8 cellular contexts compared by ENCODE assay signal in the genomic region with DNA sequence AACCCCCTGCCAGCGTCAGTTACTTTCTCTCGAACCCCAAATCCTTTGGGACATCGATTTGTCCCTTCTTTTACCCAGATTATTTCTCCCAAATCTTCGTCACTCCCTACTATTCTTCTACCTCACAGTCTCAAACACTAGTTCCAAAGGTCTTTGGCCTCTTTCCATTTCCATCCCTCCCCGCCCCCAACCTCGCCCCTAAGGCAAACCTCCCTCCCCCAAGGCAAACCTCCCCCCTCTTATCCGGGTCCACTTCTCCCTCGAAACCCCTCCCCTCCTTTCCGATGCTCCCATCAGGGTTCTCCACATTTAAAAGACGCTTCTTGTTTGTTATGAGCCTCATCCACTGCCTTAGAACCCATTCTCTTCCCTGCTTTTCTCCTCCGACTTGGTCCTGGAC. TPM values are rescaled to one million over a fixed set of nuclear protein-coding genes. Genes with fewer than 3 reads are reported as not detected.
DNase-seq lines count a peak whose midpoint lies in the region; ATAC-seq, FAIRE-seq and TF ChIP-seq lines count a peak whose summit lies in the region.

No MANE protein-coding gene starts in this region.

- H3K4me1 ChIP-seq in K562 (replicated peaks in 1 of 2; ENCODE audit: control insufficient read depth in 2 of 2, insufficient read depth in 2 of 2, low read length in 2 of 2) = peaks cover 3 to 9% of the 10 kb centered on the region in 2 experiments; a peak in 4 of 5 replicates
- peaks cover 37% of the 10 kb centered on the region for H3K4me1 ChIP-seq in HepG2 (ENCODE audit: insufficient read depth, low read length)
- H3K4me1 ChIP-seq in transverse colon = peaks cover 6 to 41% (median 23%) of the 10 kb centered on the region in 4 donors

- peak overlapping the region; percentile 90 for H3K27ac Mint-ChIP-seq in activated CD4-positive, alpha-beta T cell treated with anti-CD3 and anti-CD28 coated beads, Interleukin-2, amount 10 ng/mL, durations not matched to agents 7 days and 5 days

- H3K9ac ChIP-seq in K562 (ENCODE audit: insufficient read depth in 1 of 2, low read depth in 2 of 2, low read length in 2 of 2) = peak overlapping the region; percentile 76 to 96
- H3K9ac ChIP-seq in HepG2 (ENCODE audit: insufficient read depth, low read depth, low read length) = peak overlapping the region; percentile 93

- POLR2A ChIA-PET in activated CD4-positive, alpha-beta T cell treated with anti-CD3 and anti-CD28 coated beads, Interleukin-2, amount 10 ng/mL, durations not matched to agents 7 days and 5 days (lab: Charles Lee) = no interaction called here
- POLR2A ChIA-PET in K562 (lab: Yijun Ruan, JAX) (no interaction called here), HepG2 (lab: Yijun Ruan, JAX) (no interaction called here)

- no peaks in the 10 kb centered on the region for H4K20me1 ChIP-seq in K562 (replicated peaks; ENCODE audit: control insufficient read depth, insufficient read depth, low read length)
- peaks cover 4% of the 10 kb centered on the region; the same call in 1 of the 2 replicates for H4K20me1 ChIP-seq in HepG2 (ENCODE audit: insufficient read depth, low read length)

- TF ChIP-seq EP300 in K562 (IDR thresholded peaks at IDR 0.05; ENCODE audit: low read length) (no peak), HepG2 (IDR thresholded peaks at IDR 0.05; ENCODE audit: low read depth in 2 of 2, low read length in 2 of 2) (no peak), HepG2 (CRISPR knock-in tag; IDR thresholded peaks at IDR 0.05; ENCODE audit: borderline replicate concordance) (no peak), transverse colon (IDR thresholded peaks at IDR 0.05; ENCODE audit: low read depth) (no peak)

- DNase-seq in activated CD4-positive, alpha-beta T cell treated with anti-CD3 and anti-CD28 coated beads, Interleukin-2, amount 10 ng/mL, durations not matched to agents 7 days and 5 days = no peak
- DNase-seq in activated CD4-positive, alpha-beta T cell treated with anti-CD3 and anti-CD28 coated beads, Interleukin-2, amount 50 U/mL, for 1 hour = no peak
- DNase-seq in K562 (ENCODE audit: extremely low read depth in 1 of 4, low spot score in 3 of 4) (peak; percentile 51 to 65 (median 58)), HepG2 (ENCODE audit: low spot score) (peak; percentile 35), transverse colon (peak; percentile 46), NCI-H524 treated with DMSO at 0.1 percent for 48 hours (lab: John Stamatoyannopoulos, UW) (no peak), NCI-H2107 treated with DMSO at 0.1 percent for 48 hours (lab: John Stamatoyannopoulos, UW; ENCODE audit: unreplicated experiment) (no peak)

- peaks cover 45% of the 10 kb centered on the region for H3K79me2 ChIP-seq in K562 (ENCODE audit: control insufficient read depth, insufficient read depth, low read length)
- peaks cover 68% of the 10 kb centered on the region for H3K79me2 ChIP-seq in HepG2 (ENCODE audit: insufficient read depth, low read length)

- CTCF ChIA-PET in activated CD4-positive, alpha-beta T cell treated with anti-CD3 and anti-CD28 coated beads, Interleukin-2, amount 10 ng/mL, durations not matched to agents 7 days and 5 days (lab: Charles Lee) = interaction anchor here (0.6 kb wide), 1 partner anchor 24 kb away, joined by 3 read pairs; no protein-coding TSS in a partner anchor
- CTCF ChIA-PET in K562 (lab: Yijun Ruan, JAX; ENCODE audit: low intra/inter-chr PET ratio) (interaction anchor here (0.5 kb wide), 1 partner anchor 171 kb away, joined by 3 read pairs; no protein-coding TSS in a partner anchor), HepG2 (lab: Yijun Ruan, JAX; ENCODE audit: low intra/inter-chr PET ratio, low total read pairs) (no interaction called here)

- peak; percentile 38 for ATAC-seq in K562
- ATAC-seq in HepG2 = peak; percentile 38
- no peak for ATAC-seq in GM18858 (IDR thresholded peaks at IDR 0.05; ENCODE audit: unreplicated experiment)

- no peak for TF ChIP-seq CTCF in K562 (IDR thresholded peaks at IDR 0.05 in 2 of 3, conservative IDR thresholded peaks at IDR 0.05 in 1 of 3; ENCODE audit: insufficient read depth in 2 of 3, low read depth in 1 of 3, low read length in 3 of 3)
- TF ChIP-seq CTCF in HepG2 (CRISPR knock-in tag; IDR thresholded peaks at IDR 0.05) = no peak
- no peak for TF ChIP-seq CTCF in transverse colon (IDR thresholded peaks at IDR 0.05)

- BruUV-seq in K562 (replicated peaks; lab: Mats Ljungman, UMichigan) = no TSS peak
- BruUV-seq in HepG2 (replicated peaks; lab: Mats Ljungman, UMichigan) = no TSS peak

- peaks cover 5% of the 10 kb centered on the region for H3K9me3 ChIP-seq in K562 (replicated peaks; ENCODE audit: control insufficient read depth, insufficient read depth, low read depth, low read length)
- H3K9me3 ChIP-seq in HepG2 (ENCODE audit: low read length) = no peaks in the 10 kb centered on the region
- H3K9me3 ChIP-seq in transverse colon = no peaks in the 10 kb centered on the region

- no peak for TF ChIP-seq RAD21 in K562 (CRISPR knock-in tag; conservative IDR thresholded peaks at IDR 0.05 in 1 of 2, IDR thresholded peaks at IDR 0.05 in 1 of 2)
- TF ChIP-seq RAD21 in HepG2 (CRISPR knock-in tag; IDR thresholded peaks at IDR 0.05) = no peak

- H3K27me3 Mint-ChIP-seq in activated CD4-positive, alpha-beta T cell treated with anti-CD3 and anti-CD28 coated beads, Interleukin-2, amount 10 ng/mL, durations not matched to agents 7 days and 5 days = no peaks in the 10 kb centered on the region

- 0% methylated on average over 11 of the region's 11 CpGs for WGBS in K562 (ENCODE audit: insufficient coverage, low coverage, missing lambda C conversion rate)
- under 1% methylated on average over 11 of the region's 11 CpGs for WGBS in HepG2 (ENCODE audit: low lambda C conversion rate)
- WGBS in transverse colon (ENCODE audit: low coverage in 1 of 2), 2 donors = 0 to 3% methylated on average over 2 to 11 of the region's 11 CpGs

- H3K4me3 Mint-ChIP-seq in activated CD4-positive, alpha-beta T cell treated with anti-CD3 and anti-CD28 coated beads, Interleukin-2, amount 10 ng/mL, durations not matched to agents 7 days and 5 days = peak overlapping the region; percentile 89

- TF ChIP-seq POLR2A in K562 (conservative IDR thresholded peaks at IDR 0.05) (no peak), HepG2 (IDR thresholded peaks at IDR 0.05; ENCODE audit: insufficient read depth in 1 of 2, low read depth in 2 of 2, low read length in 2 of 2) (no peak), transverse colon (IDR thresholded peaks at IDR 0.05) (no peak)

- in situ Hi-C loops in K562 (cut with MboI) (no loop called here), HepG2 (cut with HindIII; ENCODE audit: extremely low pct_ligation_motif_present, low pct_unique_long_range_greater_than_20kb) (loop anchor here (5.0 kb wide), 1 partner anchor 129 kb away; no protein-coding TSS in a partner anchor), transverse colon (cut with MboI; ENCODE audit: low pct_ligation_motif_present in 1 of 4, low pct_unique_long_range_greater_than_20kb in 1 of 4, low sequenced_read_pairs in 3 of 4) (loop anchor here in 3 of 4 donors (25.0 kb wide), 1 partner anchor 134 kb away; no protein-coding TSS in a partner anchor)

- H3K4me3 ChIP-seq in K562 (peak overlapping the region; percentile 80), HepG2 (replicated peaks in 1 of 3; ENCODE audit: insufficient read depth in 1 of 3, low read depth in 2 of 3, low read length in 3 of 3) (peak overlapping the region; percentile 91 to 99 (median 97)), transverse colon (peak overlapping the region; percentile 72 to 88 (median 77))

- H3K9me3 Mint-ChIP-seq in activated CD4-positive, alpha-beta T cell treated with anti-CD3 and anti-CD28 coated beads, Interleukin-2, amount 10 ng/mL, durations not matched to agents 7 days and 5 days = no peaks in the 10 kb centered on the region

- H3K36me3 ChIP-seq in K562 (ENCODE audit: control insufficient read depth, insufficient read depth, low read length) (peaks cover 46% of the 10 kb centered on the region), HepG2 (replicated peaks in 1 of 2; ENCODE audit: control insufficient read depth in 1 of 2, insufficient read depth in 2 of 2, low read length in 2 of 2) (peaks cover 8 to 23% of the 10 kb centered on the region in 2 experiments), transverse colon (peaks cover 0 to 17% (median 0%) of the 10 kb centered on the region in 4 donors)

- intact Hi-C loops in K562 (cut with micrococcal nuclease) = loop anchor here (2.0 kb wide), 1 partner anchor 129 kb away; no protein-coding TSS in a partner anchor
- intact Hi-C loops in HepG2 (cut with micrococcal nuclease; ENCODE audit: unreplicated experiment) = loop anchor here (1.0 kb wide), 1 partner anchor 129 kb away; no protein-coding TSS in a partner anchor
- intact Hi-C loops in transverse colon (cut with DNase I; ENCODE audit: low total_unique reads) = no loop called here

- H3K27me3 ChIP-seq in K562 (ENCODE audit: control insufficient read depth in 2 of 2, insufficient read depth in 2 of 2, low read length in 2 of 2) (no peaks in the 10 kb centered on the region), HepG2 (ENCODE audit: control insufficient read depth in 1 of 2, insufficient read depth in 2 of 2, low read length in 2 of 2) (peaks cover 0 to 5% of the 10 kb centered on the region in 2 experiments; a peak in 1 of 5 replicates), transverse colon (no peaks in the 10 kb centered on the region)

- no peak for FAIRE-seq in K562 (lab: Jason Lieb, UNC)
- FAIRE-seq in HepG2 (lab: Jason Lieb, UNC) = no peak

- H3K4me2 ChIP-seq in K562 (ENCODE audit: insufficient read depth, low read length) (peak overlapping the region; percentile 94), HepG2 (ENCODE audit: low read depth, low read length) (peak overlapping the region; percentile 92)

- no peaks in the 10 kb centered on the region for H3K9me1 ChIP-seq in K562 (ENCODE audit: control insufficient read depth, insufficient read depth, low read length)

- peaks cover 54% of the 10 kb centered on the region for H3K36me3 Mint-ChIP-seq in activated CD4-positive, alpha-beta T cell treated with anti-CD3 and anti-CD28 coated beads, Interleukin-2, amount 10 ng/mL, durations not matched to agents 7 days and 5 days (ENCODE audit: low read depth)

- H3K27ac ChIP-seq in K562 (ENCODE audit: extremely low read depth, low read depth, low read length) (peak overlapping the region; percentile 76), HepG2 (ENCODE audit: extremely low read length, insufficient read depth, low read length) (peak overlapping the region; percentile 80), transverse colon (peak overlapping the region; percentile 77 to 89 (median 85))

- H3K4me1 Mint-ChIP-seq in activated CD4-positive, alpha-beta T cell treated with anti-CD3 and anti-CD28 coated beads, Interleukin-2, amount 10 ng/mL, durations not matched to agents 7 days and 5 days = peaks cover 54% of the 10 kb centered on the region

- H2AFZ ChIP-seq in K562 (ENCODE audit: low read depth, low read length) (peak overlapping the region; percentile 96), HepG2 (ENCODE audit: low read length) (no peak overlapping the region)

RNA-seq across cellular contexts. Expression of a gene that starts 0.6 kb away (rescaled TPM):
- total RNA-seq in activated CD4-positive, alpha-beta T cell treated with anti-CD3 and anti-CD28 coated beads, Interleukin-2, amount 10 ng/mL, durations not matched to agents 7 days and 5 days = 10 to 100 TPM; 30.6 to 32.5 TPM
- 7.2 and 11.4 TPM in 2 replicates for total RNA-seq in K562 (2011; cell fraction: chromatin; rRNA removed; ENCODE audit: low replicate concordance)
- total RNA-seq in K562 (2011; cell fraction: nucleolus; rRNA removed) = 5.0 and 7.5 TPM in 2 replicates
- 10.2 and 14.3 TPM in 2 replicates for total RNA-seq in K562 (2011; cell fraction: nucleoplasm; rRNA removed)
- total RNA-seq in K562 (2014; rRNA removed) (26.8 and 32.4 TPM in 2 replicates), K562 (2014; rRNA removed; fragmentation: Illumina TruSeq; extraction: Trizol) (21.6 and 22.8 TPM in 2 replicates), K562 (2015; rRNA removed; fragmentation: Illumina TruSeq; extraction: Trizol) (20.8 and 22.7 TPM in 2 replicates), K562 (2021) (20.4 and 21.9 TPM in 2 replicates), HepG2 (2016; rRNA removed; fragmentation: Illumina TruSeq; extraction: Trizol) (30.0 and 38.5 TPM in 2 replicates), transverse colon (10 to 100 TPM; 19.1 to 37.0 (median 26.4) TPM)
- polyA plus RNA-seq in K562 (2011; rRNA removed) (16.8 and 19.5 TPM in 2 replicates), K562 (2014; fragmentation: Illumina TruSeq; extraction: Trizol) (20.7 and 22.6 TPM in 2 replicates), K562 (2014; fragmentation: Nextera tagmentation; extraction: Ambion mirVana) (10 to 100 TPM in 1 of 2 experiments, 1 to 10 TPM in 1; 7.0 to 10.9 TPM), K562 (2014; rRNA removed) (19.0 and 22.0 TPM in 2 replicates), HepG2 (2011; rRNA removed) (8.1 and 8.4 TPM in 2 replicates)
- polyA plus RNA-seq in K562 (2011; cell fraction: cytosol; rRNA removed) = 18.2 and 19.9 TPM in 2 replicates
- 9.4 and 10.7 TPM in 2 replicates for polyA plus RNA-seq in K562 (2011; cell fraction: nucleus; rRNA removed)
- polyA plus RNA-seq in K562 (2012) = 16.7 and 18.2 TPM in 2 replicates
- polyA minus RNA-seq in K562 (2011; rRNA and poly(A)+ RNA removed) = 27.8 and 31.9 TPM in 2 replicates
- polyA minus RNA-seq in K562 (2011; cell fraction: cytosol; rRNA and poly(A)+ RNA removed) = 19.7 and 21.1 TPM in 2 replicates
- 8.9 and 10.6 TPM in 2 replicates for polyA minus RNA-seq in K562 (2011; cell fraction: nucleus; rRNA and poly(A)+ RNA removed)
- total RNA-seq in HepG2 (2016; cell fraction: cytosol; rRNA removed; fragmentation: Illumina TruSeq; extraction: Trizol; ENCODE audit: low read depth) = 2.7 and 2.8 TPM in 2 replicates
- 30.9 and 39.2 TPM in 2 replicates for total RNA-seq in HepG2 (2016; cell fraction: insoluble cytoplasmic fraction; rRNA removed; fragmentation: Illumina TruSeq; extraction: Trizol)
- total RNA-seq in HepG2 (2016; cell fraction: membrane; rRNA removed; fragmentation: Illumina TruSeq; extraction: Trizol) = 13.8 and 15.2 TPM in 2 replicates
- total RNA-seq in HepG2 (2016; cell fraction: nucleus; rRNA removed; fragmentation: Illumina TruSeq; extraction: Trizol) = 15.8 and 18.3 TPM in 2 replicates
- polyA plus RNA-seq in HepG2 (2011; cell fraction: cytosol; rRNA removed) = 7.9 and 8.6 TPM in 2 replicates
- 8.3 and 10.1 TPM in 2 replicates for polyA plus RNA-seq in HepG2 (2011; cell fraction: nucleus; rRNA removed)
- polyA plus RNA-seq in HepG2 (2012) = 13.2 and 13.9 TPM in 2 replicates
- polyA plus RNA-seq in HepG2 (2016; cell fraction: cytosol; fragmentation: Illumina TruSeq; extraction: Trizol; ENCODE audit: low read depth) = 0.75 and 0.85 TPM in 2 replicates
- polyA plus RNA-seq in HepG2 (2016; cell fraction: insoluble cytoplasmic fraction; fragmentation: Illumina TruSeq; extraction: Trizol; ENCODE audit: low read depth) = 26.3 and 27.8 TPM in 2 replicates
- polyA plus RNA-seq in HepG2 (2016; cell fraction: membrane; fragmentation: Illumina TruSeq; extraction: Trizol; ENCODE audit: low read depth) = 3.4 and 3.8 TPM in 2 replicates
- polyA plus RNA-seq in HepG2 (2016; cell fraction: nucleus; fragmentation: Illumina TruSeq; extraction: Trizol; ENCODE audit: insufficient read depth, low read depth) = 20.2 and 20.4 TPM in 2 replicates
- polyA minus RNA-seq in HepG2 (2011; rRNA and poly(A)+ RNA removed; ENCODE audit: low replicate concordance) = 14.7 and 20.2 TPM in 2 replicates
- 14.6 and 16.9 TPM in 2 replicates for polyA minus RNA-seq in HepG2 (2011; cell fraction: cytosol; rRNA and poly(A)+ RNA removed)
- 7.5 and 13.4 TPM in 2 replicates for polyA minus RNA-seq in HepG2 (2011; cell fraction: nucleus; rRNA and poly(A)+ RNA removed)

RNA-seq across cellular contexts. Expression of a gene that starts 0.6 kb away (rescaled TPM):
- total RNA-seq in activated CD4-positive, alpha-beta T cell treated with anti-CD3 and anti-CD28 coated beads, Interleukin-2, amount 10 ng/mL, durations not matched to agents 7 days and 5 days = 10 to 100 TPM; 15.8 to 19.4 TPM
- 16.8 and 19.9 TPM in 2 replicates for total RNA-seq in K562 (2011; cell fraction: chromatin; rRNA removed; ENCODE audit: low replicate concordance)
- total RNA-seq in K562 (2011; cell fraction: nucleolus; rRNA removed) = 13.3 and 14.7 TPM in 2 replicates
- total RNA-seq in K562 (2011; cell fraction: nucleoplasm; rRNA removed) = 20.2 and 22.2 TPM in 2 replicates
- total RNA-seq in K562 (2014; rRNA removed) (18.8 and 20.9 TPM in 2 replicates), K562 (2014; rRNA removed; fragmentation: Illumina TruSeq; extraction: Trizol) (32.8 and 38.7 TPM in 2 replicates), K562 (2015; rRNA removed; fragmentation: Illumina TruSeq; extraction: Trizol) (32.2 and 33.9 TPM in 2 replicates), K562 (2021) (19.9 and 21.6 TPM in 2 replicates), HepG2 (2016; rRNA removed; fragmentation: Illumina TruSeq; extraction: Trizol) (29.4 and 35.9 TPM in 2 replicates), transverse colon (1 to 10 TPM; 2.6 to 9.6 (median 9.0) TPM)
- polyA plus RNA-seq in K562 (2011; rRNA removed) (24.9 and 28.3 TPM in 2 replicates), K562 (2014; fragmentation: Illumina TruSeq; extraction: Trizol) (26.8 and 34.5 TPM in 2 replicates), K562 (2014; fragmentation: Nextera tagmentation; extraction: Ambion mirVana) (10 to 100 TPM; 44.1 to 61.5 TPM), K562 (2014; rRNA removed) (23.5 and 39.6 TPM in 2 replicates), HepG2 (2011; rRNA removed) (17.2 and 17.3 TPM in 2 replicates)
- 19.2 and 21.8 TPM in 2 replicates for polyA plus RNA-seq in K562 (2011; cell fraction: cytosol; rRNA removed)
- polyA plus RNA-seq in K562 (2011; cell fraction: nucleus; rRNA removed) = 9.8 and 10.3 TPM in 2 replicates
- polyA plus RNA-seq in K562 (2012) = 20.3 and 21.8 TPM in 2 replicates
- 30.4 and 36.7 TPM in 2 replicates for polyA minus RNA-seq in K562 (2011; rRNA and poly(A)+ RNA removed)
- polyA minus RNA-seq in K562 (2011; cell fraction: cytosol; rRNA and poly(A)+ RNA removed) = 9.5 and 10.0 TPM in 2 replicates
- polyA minus RNA-seq in K562 (2011; cell fraction: nucleus; rRNA and poly(A)+ RNA removed) = 9.7 and 11.9 TPM in 2 replicates
- 22.7 and 26.8 TPM in 2 replicates for total RNA-seq in HepG2 (2016; cell fraction: cytosol; rRNA removed; fragmentation: Illumina TruSeq; extraction: Trizol; ENCODE audit: low read depth)
- total RNA-seq in HepG2 (2016; cell fraction: insoluble cytoplasmic fraction; rRNA removed; fragmentation: Illumina TruSeq; extraction: Trizol) = 27.2 and 36.6 TPM in 2 replicates
- 24.1 and 24.6 TPM in 2 replicates for total RNA-seq in HepG2 (2016; cell fraction: membrane; rRNA removed; fragmentation: Illumina TruSeq; extraction: Trizol)
- total RNA-seq in HepG2 (2016; cell fraction: nucleus; rRNA removed; fragmentation: Illumina TruSeq; extraction: Trizol) = 19.4 and 19.9 TPM in 2 replicates
- polyA plus RNA-seq in HepG2 (2011; cell fraction: cytosol; rRNA removed) = 14.0 and 16.7 TPM in 2 replicates
- 8.0 and 10.6 TPM in 2 replicates for polyA plus RNA-seq in HepG2 (2011; cell fraction: nucleus; rRNA removed)
- 14.2 and 16.9 TPM in 2 replicates for polyA plus RNA-seq in HepG2 (2012)
- polyA plus RNA-seq in HepG2 (2016; cell fraction: cytosol; fragmentation: Illumina TruSeq; extraction: Trizol; ENCODE audit: low read depth) = 8.7 and 10.2 TPM in 2 replicates
- polyA plus RNA-seq in HepG2 (2016; cell fraction: insoluble cytoplasmic fraction; fragmentation: Illumina TruSeq; extraction: Trizol; ENCODE audit: low read depth) = 27.6 and 30.8 TPM in 2 replicates
- 10.9 and 14.1 TPM in 2 replicates for polyA plus RNA-seq in HepG2 (2016; cell fraction: membrane; fragmentation: Illumina TruSeq; extraction: Trizol; ENCODE audit: low read depth)
- polyA plus RNA-seq in HepG2 (2016; cell fraction: nucleus; fragmentation: Illumina TruSeq; extraction: Trizol; ENCODE audit: insufficient read depth, low read depth) = 18.8 and 19.1 TPM in 2 replicates
- polyA minus RNA-seq in HepG2 (2011; rRNA and poly(A)+ RNA removed; ENCODE audit: low replicate concordance) = 17.3 and 21.1 TPM in 2 replicates
- 7.7 and 9.8 TPM in 2 replicates for polyA minus RNA-seq in HepG2 (2011; cell fraction: cytosol; rRNA and poly(A)+ RNA removed)
- polyA minus RNA-seq in HepG2 (2011; cell fraction: nucleus; rRNA and poly(A)+ RNA removed) = 20.2 and 23.5 TPM in 2 replicates

Comparison
In these comparisons a context has a peak if more than half of its experiments do, and no peak if none do; other contexts are left out.
1. DNase-seq: peak in K562 (4 of 4), HepG2 (single experiment) and transverse colon (single experiment); none in activated CD4-positive, alpha-beta T cell treated with anti-CD3 and anti-CD28 coated beads, Interleukin-2, amount 10 ng/mL, durations not matched to agents 7 days and 5 days (single experiment), activated CD4-positive, alpha-beta T cell treated with anti-CD3 and anti-CD28 coated beads, Interleukin-2, amount 50 U/mL, for 1 hour (single experiment), NCI-H524 treated with DMSO at 0.1 percent for 48 hours (single experiment) and NCI-H2107 treated with DMSO at 0.1 percent for 48 hours (single experiment).
2. Peak in every context shown above with its lines, with median percentiles within 50 percentile points of each other: H3K27ac ChIP-seq and H3K4me3 ChIP-seq.